Comparison of ENCODE assay signal across 8 cellular contexts in genomic region chr14:100108042-100108825, GRCh38. TPM values are rescaled to one million over a fixed set of nuclear protein-coding genes. Genes with fewer than 3 reads are reported as not detected.
DNase-seq lines count a peak whose midpoint lies in the region; TF ChIP-seq lines count a peak whose summit lies in the region.

No MANE protein-coding gene starts in this region.

- peaks cover 51% of the 10 kb centered on the region for H3K36me3 ChIP-seq in GM06990 (ENCODE audit: control insufficient read depth, insufficient read depth, low read length)
- no peaks in the 10 kb centered on the region for H3K36me3 ChIP-seq in skeletal muscle satellite cell (ENCODE audit: insufficient read depth, low read length)

- peak overlapping the region; percentile 36 for H3K9ac ChIP-seq in skeletal muscle satellite cell (ENCODE audit: low read depth, low read length)

- DNase-seq in GM06990 (ENCODE audit: extremely low read depth, insufficient read length) (peak; percentile 62), HFF-Myc (ENCODE audit: extremely low read depth, low read depth) (peak; percentile 64), NCI-H1105 (lab: John Stamatoyannopoulos, UW) (peak; percentile 52), amniotic stem cell (lab: John Stamatoyannopoulos, UW) (peak; percentile 5), hepatic stellate cell (ENCODE audit: low spot score) (peak; percentile 84), cortex of kidney (lab: John Stamatoyannopoulos, UW) (no peak)
- DNase-seq in T-helper 2 cell treated with Interferon-gamma antibody and Interleukin-4, amounts not matched to agents 5 μg/mL and 100 μg/mL, for 36 hours (ENCODE audit: low spot score), result peak; percentile 78

- peaks cover 69% of the 10 kb centered on the region for H3K4me1 Mint-ChIP-seq in T-helper 2 cell treated with Interferon-gamma antibody and Interleukin-4, amounts not matched to agents 5 μg/mL and 100 μg/mL, for 36 hours (ENCODE audit: low read depth)

- no peaks in the 10 kb centered on the region for H3K9me3 ChIP-seq in skeletal muscle satellite cell (replicated peaks; ENCODE audit: low read length)

- H3K36me3 Mint-ChIP-seq in T-helper 2 cell treated with Interferon-gamma antibody and Interleukin-4, amounts not matched to agents 5 μg/mL and 100 μg/mL, for 36 hours (ENCODE audit: low read depth), result peaks cover 82% of the 10 kb centered on the region

- peak overlapping the region; percentile 27 for H3K4me3 Mint-ChIP-seq in T-helper 2 cell treated with Interferon-gamma antibody and Interleukin-4, amounts not matched to agents 5 μg/mL and 100 μg/mL, for 36 hours

- H3K9me3 Mint-ChIP-seq in T-helper 2 cell treated with Interferon-gamma antibody and Interleukin-4, amounts not matched to agents 5 μg/mL and 100 μg/mL, for 36 hours, result no peaks in the 10 kb centered on the region

- peak overlapping the region; percentile 81 for H3K27ac Mint-ChIP-seq in T-helper 2 cell treated with Interferon-gamma antibody and Interleukin-4, amounts not matched to agents 5 μg/mL and 100 μg/mL, for 36 hours

- H3K4me1 ChIP-seq in skeletal muscle satellite cell (ENCODE audit: control insufficient read depth, insufficient read depth, low read length), result peaks cover 50% of the 10 kb centered on the region

- H3K27me3 Mint-ChIP-seq in T-helper 2 cell treated with Interferon-gamma antibody and Interleukin-4, amounts not matched to agents 5 μg/mL and 100 μg/mL, for 36 hours (ENCODE audit: low read depth), result no peaks in the 10 kb centered on the region

- no peaks in the 10 kb centered on the region for H3K27me3 ChIP-seq in GM06990 (replicated peaks; ENCODE audit: control insufficient read depth, insufficient read depth, low read length)
- no peaks in the 10 kb centered on the region for H3K27me3 ChIP-seq in skeletal muscle satellite cell (ENCODE audit: control insufficient read depth, insufficient read depth, low read length)

- TF ChIP-seq CTCF in GM06990 (IDR thresholded peaks at IDR 0.05; ENCODE audit: insufficient read depth, low read length, poor library complexity, severe bottlenecking) (peak; percentile 91), HFF-Myc (IDR thresholded peaks at IDR 0.05; ENCODE audit: low read depth, low read length, missing control alignments) (peak; percentile 92)

- no peak overlapping the region for H3K4me2 ChIP-seq in skeletal muscle satellite cell (ENCODE audit: low read length)

- H3K4me3 ChIP-seq in GM06990 (replicated peaks; ENCODE audit: low read depth, low read length) (no peak overlapping the region), HFF-Myc (replicated peaks; ENCODE audit: low read depth, low read length) (no peak overlapping the region), skeletal muscle satellite cell (ENCODE audit: low read length) (no peak overlapping the region)

RNA-seq across cellular contexts. Expression of gene EVL, which starts 43.0 kb away (rescaled TPM):
- 8.4 and 15.5 TPM in 2 replicates for total RNA-seq in skeletal muscle satellite cell (2012; rRNA removed)

RNA-seq across cellular contexts. Expression of gene DEGS2, which starts 51.2 kb away (rescaled TPM):
- total RNA-seq in skeletal muscle satellite cell (2012; rRNA removed), result under 0.01 TPM in 1 of 2 replicates, not detected in the other
